22 cellular contexts compared by ENCODE assay signal in the genomic region with DNA sequence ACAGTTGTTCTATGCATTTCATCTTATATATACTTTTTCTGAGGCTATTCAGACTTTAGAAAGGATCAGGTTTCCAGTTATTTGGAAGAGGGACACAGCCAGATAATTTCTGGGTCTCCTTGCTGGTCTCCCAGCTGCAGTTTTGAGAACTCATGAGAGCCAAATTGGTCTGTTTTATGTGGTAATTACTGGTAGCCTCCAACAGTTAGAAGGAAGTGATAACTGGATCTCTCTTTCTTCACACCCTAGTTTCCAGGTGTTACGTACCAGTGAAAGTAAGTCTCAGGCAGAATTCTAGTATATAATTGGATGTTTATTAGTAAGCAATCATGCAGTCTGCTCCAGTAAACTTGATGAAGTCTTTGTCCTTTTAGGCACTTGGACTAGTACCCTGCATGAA.
"Had no signal": no experiment of that assay in that cellular context is flagged by ENCODE, and none has a peak within 500 bp of the region (broad histone marks: within the 10 kb centered on the region; RNA-seq: fewer than 3 reads in every experiment).

No MANE protein-coding gene starts in this region.

- H3K36me3 Mint-ChIP-seq: natural killer cell treated with Interleukin-12 subunit alpha and Interleukin-12 subunit beta and Interleukin-15 and Interleukin-18, amount 100 ng/mL, for 72 hours; stimulated activated memory B cell treated with anti-CD40 and anti-IgM and Interleukin-4, amounts not matched to agents 10 μg/mL and 1 μg/mL and 100 μg/mL, for 72 hours had no signal

- H3K4me3 ChIP-seq: esophagus squamous epithelium, gastroesophageal sphincter, lung, prostate gland, right lobe of liver, testis, tibial nerve, upper lobe of right lung, vagina had no signal

- H3K27ac Mint-ChIP-seq: natural killer cell treated with Interleukin-12 subunit alpha and Interleukin-12 subunit beta and Interleukin-15 and Interleukin-18, amount 100 ng/mL, for 72 hours; stimulated activated memory B cell treated with anti-CD40 and anti-IgM and Interleukin-4, amounts not matched to agents 10 μg/mL and 1 μg/mL and 100 μg/mL, for 72 hours; stimulated activated naive CD8-positive, alpha-beta T cell treated with anti-CD3 and anti-CD28 coated beads, Interleukin-15, amount 100 ng/mL, for 72 hours had no signal

- H2AFZ ChIP-seq: parathyroid adenoma had no signal

- H3K36me3 ChIP-seq: esophagus squamous epithelium, gastroesophageal sphincter, prostate gland, right lobe of liver, tibial nerve, upper lobe of right lung, vagina had no signal

- H3K9me3 ChIP-seq: esophagus squamous epithelium, gastroesophageal sphincter, prostate gland, right lobe of liver, testis, tibial nerve, upper lobe of right lung, vagina had no signal

- H3K27me3 ChIP-seq: esophagus squamous epithelium, gastroesophageal sphincter, right lobe of liver, testis, tibial nerve, upper lobe of right lung, vagina had no signal

- H3K27ac ChIP-seq: esophagus squamous epithelium, gastroesophageal sphincter, parathyroid adenoma, prostate gland, right lobe of liver, testis, tibial nerve, upper lobe of right lung, vagina had no signal

- H3K4me3 Mint-ChIP-seq: natural killer cell treated with Interleukin-12 subunit alpha and Interleukin-12 subunit beta and Interleukin-15 and Interleukin-18, amount 100 ng/mL, for 72 hours; stimulated activated memory B cell treated with anti-CD40 and anti-IgM and Interleukin-4, amounts not matched to agents 10 μg/mL and 1 μg/mL and 100 μg/mL, for 72 hours; stimulated activated naive CD8-positive, alpha-beta T cell treated with anti-CD3 and anti-CD28 coated beads, Interleukin-15, amount 100 ng/mL, for 72 hours had no signal

- H3K4me1 ChIP-seq: esophagus squamous epithelium, prostate gland, upper lobe of right lung, vagina had no signal

- H3K27me3 Mint-ChIP-seq: stimulated activated memory B cell treated with anti-CD40 and anti-IgM and Interleukin-4, amounts not matched to agents 10 μg/mL and 1 μg/mL and 100 μg/mL, for 72 hours had no signal

- H3K79me2 ChIP-seq: parathyroid adenoma had no signal

- ATAC-seq: gastroesophageal sphincter; left colon; left ventricle myocardium superior; natural killer cell treated with Interleukin-12 subunit alpha and Interleukin-12 subunit beta and Interleukin-15 and Interleukin-18, amount 100 ng/mL, for 72 hours; right lobe of liver; stimulated activated memory B cell treated with anti-CD40 and anti-IgM and Interleukin-4, amounts not matched to agents 10 μg/mL and 1 μg/mL and 100 μg/mL, for 72 hours; stimulated activated naive CD8-positive, alpha-beta T cell treated with anti-CD3 and anti-CD28 coated beads, Interleukin-15, amount 100 ng/mL, for 72 hours; upper lobe of right lung had no signal

- H3K4me1 Mint-ChIP-seq: stimulated activated memory B cell treated with anti-CD40 and anti-IgM and Interleukin-4, amounts not matched to agents 10 μg/mL and 1 μg/mL and 100 μg/mL, for 72 hours; stimulated activated naive CD8-positive, alpha-beta T cell treated with anti-CD3 and anti-CD28 coated beads, Interleukin-15, amount 100 ng/mL, for 72 hours had no signal

- DNase-seq: dermis blood vessel endothelial cell; esophagus squamous epithelium; foreskin fibroblast; glutamatergic neuron; left colon; left ventricle myocardium superior; mesenchymal stem cell; midbrain; retina; right lobe of liver; stimulated activated CD4-positive, alpha-beta T cell treated with anti-CD3 and anti-CD28 coated beads, Interleukin-4, amount 100 ng/mL, for 24 hours; stimulated activated naive CD8-positive, alpha-beta T cell treated with anti-CD3 and anti-CD28 coated beads, Interleukin-15, amount 100 ng/mL, for 72 hours; testis; upper lobe of right lung had no signal

- H3K9me3 Mint-ChIP-seq: natural killer cell treated with Interleukin-12 subunit alpha and Interleukin-12 subunit beta and Interleukin-15 and Interleukin-18, amount 100 ng/mL, for 72 hours; stimulated activated memory B cell treated with anti-CD40 and anti-IgM and Interleukin-4, amounts not matched to agents 10 μg/mL and 1 μg/mL and 100 μg/mL, for 72 hours; stimulated activated naive CD8-positive, alpha-beta T cell treated with anti-CD3 and anti-CD28 coated beads, Interleukin-15, amount 100 ng/mL, for 72 hours had no signal

- H3K9ac ChIP-seq: parathyroid adenoma had no signal
